8 cellular contexts compared by ENCODE assay signal in genomic region chr9:78236511-78236950, GRCh38. TPM values are rescaled to one million over a fixed set of nuclear protein-coding genes. Genes with fewer than 3 reads are reported as not detected.
A peak's percentile ranks its signal among the peaks of the same experiment; 100 is the strongest.
DNase-seq lines count a peak whose midpoint lies in the region; ATAC-seq and TF ChIP-seq lines count a peak whose summit lies in the region.

No MANE protein-coding gene starts in this region.

- H3K4me3 Mint-ChIP-seq in CD4-positive, alpha-beta T cell = no peak overlapping the region
- no peak overlapping the region; the same call in 1 of the 2 replicates for H3K4me3 Mint-ChIP-seq in WTC11

- no peak for ATAC-seq in CD4-positive, alpha-beta T cell (ENCODE audit: poor library complexity)
- peak; percentile 18 for ATAC-seq in GM19372 (IDR thresholded peaks at IDR 0.05; ENCODE audit: low read depth, unreplicated experiment)
- ATAC-seq in HG03469 (IDR thresholded peaks at IDR 0.05; ENCODE audit: unreplicated experiment) = peak; percentile 5
- peak; percentile 1; the same call in 1 of the 2 replicates for ATAC-seq in WTC11

- intact Hi-C loops in CD4-positive, alpha-beta T cell (cut with DNase I, micrococcal nuclease) = loop anchor here in 1 of 2 experiments (5.0 kb wide), 1 partner anchor 1059 kb away; the partner anchor contains the start of gene VPS13A
- intact Hi-C loops in left ventricle myocardium inferior (cut with micrococcal nuclease) = no loop called here

- CTCF ChIA-PET in CD4-positive, alpha-beta T cell (lab: Charles Lee) = interaction anchor here (0.6 kb wide), 1 partner anchor 220 kb away, joined by 3 read pairs; no protein-coding TSS in a partner anchor
- CTCF ChIA-PET in WTC11 (lab: Charles Lee) = interaction anchor here (1.4 to 1.8 kb wide), 3 partner anchors 14 to 107 kb away, joined by 3 to 5 read pairs (median 4); partner anchors contain the start of gene PSAT1

- no peaks in the 10 kb centered on the region for H3K27me3 ChIP-seq in CD4-positive, alpha-beta T cell (ENCODE audit: control insufficient read depth, insufficient read depth, low read length)
- no peaks in the 10 kb centered on the region for H3K27me3 ChIP-seq in left ventricle myocardium inferior (ENCODE audit: low read depth)

- peaks cover 24% of the 10 kb centered on the region for H3K4me1 ChIP-seq in left ventricle myocardium inferior

- no peaks in the 10 kb centered on the region for H3K9me3 ChIP-seq in CD4-positive, alpha-beta T cell (ENCODE audit: control insufficient read depth, low read length)
- H3K9me3 ChIP-seq in left ventricle myocardium inferior (replicated peaks) = no peaks in the 10 kb centered on the region

- peak overlapping the region; percentile 90 for H3K27ac Mint-ChIP-seq in CD4-positive, alpha-beta T cell
- H3K27ac Mint-ChIP-seq in WTC11 = peak overlapping the region; percentile 14; the same call in 1 of the 2 replicates

- peaks cover 16% of the 10 kb centered on the region for H3K36me3 Mint-ChIP-seq in CD4-positive, alpha-beta T cell (ENCODE audit: low read depth)
- H3K36me3 Mint-ChIP-seq in WTC11 = peaks cover 16% of the 10 kb centered on the region

- H3K4me1 Mint-ChIP-seq in CD4-positive, alpha-beta T cell (ENCODE audit: low read depth) = peaks cover 43% of the 10 kb centered on the region
- H3K4me1 Mint-ChIP-seq in WTC11 = peaks cover 17% of the 10 kb centered on the region

- H3K4me3 ChIP-seq in left ventricle myocardium inferior = peak overlapping the region; percentile 99
- peak overlapping the region; percentile 82 for H3K4me3 ChIP-seq in skeletal muscle cell (ENCODE audit: low read depth, low read length)

- no peaks in the 10 kb centered on the region for H3K9me3 Mint-ChIP-seq in CD4-positive, alpha-beta T cell
- H3K9me3 Mint-ChIP-seq in WTC11 = no peaks in the 10 kb centered on the region

- H3K27me3 Mint-ChIP-seq in CD4-positive, alpha-beta T cell = no peaks in the 10 kb centered on the region
- no peaks in the 10 kb centered on the region for H3K27me3 Mint-ChIP-seq in WTC11 (ENCODE audit: low read depth)

- no peaks in the 10 kb centered on the region for H3K36me3 ChIP-seq in left ventricle myocardium inferior

- H3K27ac ChIP-seq in CD4-positive, alpha-beta T cell (ENCODE audit: low read depth, low read length) = no peak overlapping the region
- peak overlapping the region; percentile 79 for H3K27ac ChIP-seq in left ventricle myocardium inferior (replicated peaks)

- POLR2A ChIA-PET in CD4-positive, alpha-beta T cell (lab: Charles Lee) = interaction anchor here (0.6 to 1.6 kb wide), 8 partner anchors 9 to 1336 kb away, joined by 3 to 7 read pairs (median 4); partner anchors contain the start of gene PSAT1
- POLR2A ChIA-PET in WTC11 (lab: Charles Lee) = interaction anchor here (0.7 to 2.0 kb wide), 4 partner anchors 20 to 715 kb away, joined by 3 to 15 read pairs (median 6); partner anchors contain the start of gene PSAT1

- no peak for DNase-seq in CD4-positive, alpha-beta T cell
- DNase-seq in WTC11 (ENCODE audit: low spot score) (no peak), left ventricle myocardium inferior (no peak), skeletal muscle cell (ENCODE audit: low read depth) (no peak), cortex of kidney (lab: John Stamatoyannopoulos, UW) (no peak)
- DNase-seq in stimulated activated CD4-positive, alpha-beta T cell treated with anti-CD3 and anti-CD28 coated beads, Interleukin-4, amount 100 ng/mL, for 24 hours = no peak

- TF ChIP-seq CTCF in CD4-positive, alpha-beta T cell (IDR thresholded peaks at IDR 0.05) = no peak
- TF ChIP-seq CTCF in WTC11 (IDR thresholded peaks at IDR 0.05) = no peak
- TF ChIP-seq CTCF in left ventricle myocardium inferior (IDR thresholded peaks at IDR 0.05; ENCODE audit: borderline replicate concordance) = no peak

TF ChIP-seq in WTC11, 78 proteins besides CTCF, POLR2A, EP300 and RAD21:
- TF ChIP-seq TP53 (CRISPR knock-in tag; IDR thresholded peaks at IDR 0.05) = no peak
- TF ChIP-seq IRF1 (CRISPR knock-in tag; IDR thresholded peaks at IDR 0.05) = no peak
- TF ChIP-seq SMAD4 (CRISPR knock-in tag; IDR thresholded peaks at IDR 0.05) = 0 out of 2 replicates have a peak, but pooled peaks have one; percentile 3
- 0 out of 2 replicates have a peak, but pooled peaks have one; percentile 2 for TF ChIP-seq JUN (CRISPR knock-in tag; IDR thresholded peaks at IDR 0.05)
- no peak for TF ChIP-seq ZNF219 (CRISPR knock-in tag; IDR thresholded peaks at IDR 0.05; ENCODE audit: borderline replicate concordance)
- TF ChIP-seq NR1H2 (CRISPR knock-in tag; IDR thresholded peaks at IDR 0.05) = no peak

RNA-seq across cellular contexts. Expression of gene CEP78, which starts 0.7 kb away (rescaled TPM):
- total RNA-seq in CD4-positive, alpha-beta T cell = 10 to 100 TPM; 10.5 to 12.1 TPM
- total RNA-seq in WTC11 (2021) (42.0 to 44.1 TPM (median 44.0 TPM) in 3 replicates), left ventricle myocardium inferior (3.4 TPM)
